In the genomic region with DNA sequence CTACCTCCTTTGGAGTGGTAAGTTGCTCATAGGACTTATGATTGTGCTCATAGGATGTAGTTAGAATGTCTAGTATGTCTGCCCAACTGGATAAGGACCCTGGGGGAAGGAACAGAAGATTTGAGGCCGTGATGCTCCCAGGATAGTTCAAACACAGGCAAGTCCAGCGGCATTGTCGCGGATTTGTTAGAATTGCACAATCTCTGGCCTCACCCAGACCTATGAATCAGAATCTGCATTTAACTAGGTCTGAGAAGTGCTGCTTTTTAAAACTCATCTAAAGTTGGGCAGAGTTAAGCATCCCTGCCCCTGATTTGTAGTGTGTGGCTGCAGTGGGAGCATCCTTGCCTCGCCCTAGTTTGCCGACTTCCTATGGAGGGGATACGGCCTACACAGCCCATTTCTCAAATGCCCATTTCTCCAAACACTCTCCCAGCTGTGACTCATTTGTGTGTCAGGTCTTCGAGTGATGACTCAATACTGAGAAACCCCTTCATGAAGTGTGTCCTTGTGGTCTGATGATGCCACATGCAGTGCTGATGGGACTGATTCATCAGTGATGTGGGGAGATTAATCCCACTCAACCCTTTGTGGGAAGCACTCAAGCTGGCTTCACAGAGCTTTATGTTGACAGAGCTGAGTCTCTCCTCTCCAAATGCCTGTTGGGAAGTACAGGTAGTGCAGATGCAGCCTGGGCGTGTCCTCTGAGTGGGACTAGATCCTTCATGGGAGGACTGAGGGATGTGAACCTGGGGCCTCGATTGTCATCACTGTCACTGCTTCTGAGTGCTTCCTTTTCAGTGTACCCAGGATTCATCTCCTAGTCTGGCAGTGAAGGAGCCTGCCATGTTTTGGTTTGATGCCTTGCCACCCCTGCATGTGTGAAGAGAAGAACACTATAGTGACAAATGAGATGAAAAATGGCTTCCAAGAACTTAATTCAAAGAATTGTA, we compare ENCODE assay signal across 10 cellular contexts. TPM values are rescaled to one million over a fixed set of nuclear protein-coding genes. Genes with fewer than 3 reads are reported as not detected.
DNase-seq lines count a peak whose midpoint lies in the region; ATAC-seq and TF ChIP-seq lines count a peak whose summit lies in the region.
"Had no signal": no experiment of that assay in that cellular context is flagged by ENCODE, and none has a peak within 500 bp of the region (broad histone marks: within the 10 kb centered on the region; RNA-seq: fewer than 3 reads in every experiment).

No MANE protein-coding gene starts in this region.

- peak; percentile 61 for DNase-seq in NK-92 treated with Interleukin-12 subunit alpha and Interleukin-12 subunit beta, amount 100 ng/mL, for 24 hours (lab: John Stamatoyannopoulos, UW)
- no peak for DNase-seq in NK-92 (lab: John Stamatoyannopoulos, UW; ENCODE audit: unreplicated experiment)
- DNase-seq in RPMI7951 (ENCODE audit: low read depth) = peak; percentile 99
- peak; percentile 96 for DNase-seq in epithelial cell of proximal tubule (ENCODE audit: low read depth)
- DNase-seq in stimulated activated CD8-positive, alpha-beta memory T cell treated with anti-CD3 and anti-CD28 coated beads, Interleukin-12 subunit alpha, Interleukin-12 subunit beta, amount 100 ng/mL, for 24 hours (ENCODE audit: extremely low read depth) = peak; percentile 10
- DNase-seq in NCI-H2171 treated with DMSO at 0.1 percent for 48 hours (lab: John Stamatoyannopoulos, UW) = no peak
- DNase-seq: nephron progenitor cell had no signal

- no peak for TF ChIP-seq CTCF in epithelial cell of proximal tubule (conservative IDR thresholded peaks at IDR 0.05; ENCODE audit: low read depth, low read length)

- ATAC-seq in HG03469 (IDR thresholded peaks at IDR 0.05; ENCODE audit: unreplicated experiment) (no peak), GM18858 (IDR thresholded peaks at IDR 0.05; ENCODE audit: unreplicated experiment) (no peak)

- no peak overlapping the region for H3K4me3 ChIP-seq in epithelial cell of proximal tubule (ENCODE audit: low read depth, low read length)
- H3K4me3 ChIP-seq: BLaER1 treated with 17β-estradiol and CSF1 and Interleukin-3, amounts not matched to agents 10 nM and 100 nM had no signal

RNA-seq across cellular contexts. Expression of a gene that starts 18.7 kb away (rescaled TPM):
- total RNA-seq in RPMI7951 (2014; rRNA removed; shearing (Covaris generic)) = not detected in 2 replicates
- not detected in 2 replicates for total RNA-seq in epithelial cell of proximal tubule

Comparison
In these comparisons a context has a peak if more than half of its experiments do, and no peak if none do; other contexts are left out.
1. DNase-seq: peak in NK-92 treated with Interleukin-12 subunit alpha and Interleukin-12 subunit beta, amount 100 ng/mL, for 24 hours (single experiment), RPMI7951 (single experiment), epithelial cell of proximal tubule (single experiment) and stimulated activated CD8-positive, alpha-beta memory T cell treated with anti-CD3 and anti-CD28 coated beads, Interleukin-12 subunit alpha, Interleukin-12 subunit beta, amount 100 ng/mL, for 24 hours (single experiment); none in NK-92 (single experiment) and NCI-H2171 treated with DMSO at 0.1 percent for 48 hours (single experiment).